21 cellular contexts compared by ENCODE assay signal in the genomic region with DNA sequence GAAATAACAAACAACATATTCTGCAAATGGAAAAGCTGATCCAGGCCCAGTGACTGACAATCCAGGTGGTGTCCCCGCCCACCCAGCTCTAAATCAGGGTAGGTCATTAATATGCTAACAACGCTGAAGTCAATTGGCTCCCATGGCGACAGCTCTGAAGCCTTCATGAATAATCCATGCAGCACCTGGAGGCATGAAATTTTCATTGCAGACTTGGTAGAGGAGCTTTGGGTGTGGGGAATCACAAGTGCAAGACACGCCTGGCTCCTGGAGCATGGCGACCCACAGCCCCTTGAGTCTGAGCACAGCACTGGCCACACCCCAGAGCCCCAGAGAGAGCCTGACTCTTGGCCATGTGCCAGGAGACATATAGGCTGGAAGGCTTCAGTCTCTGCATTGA.
A peak's percentile ranks its signal among the peaks of the same experiment; 100 is the strongest.
DNase-seq lines count a peak whose midpoint lies in the region; ATAC-seq, FAIRE-seq and TF ChIP-seq lines count a peak whose summit lies in the region.
"Had no signal": no experiment of that assay in that cellular context is flagged by ENCODE, and none has a peak within 500 bp of the region (broad histone marks: within the 10 kb centered on the region; RNA-seq: fewer than 3 reads in every experiment).

No MANE protein-coding gene starts in this region.

- no peak overlapping the region for H3K4me3 ChIP-seq in kidney (ENCODE audit: low read length in 2 of 2)

- no peaks in the 10 kb centered on the region for H3K36me3 ChIP-seq in kidney (ENCODE audit: control insufficient read depth in 1 of 2, insufficient read depth in 2 of 2, low read length in 2 of 2)

- ATAC-seq in activated CD8-positive, alpha-beta T cell treated with anti-CD3 and anti-CD28 coated beads, Interleukin-2, amount 10 ng/mL, durations not matched to agents 7 days and 5 days: no peak
- no peak for ATAC-seq in GM18907 (IDR thresholded peaks at IDR 0.05; ENCODE audit: unreplicated experiment)
- ATAC-seq: natural killer cell had no signal

- CTCF ChIA-PET in activated CD8-positive, alpha-beta T cell treated with anti-CD3 and anti-CD28 coated beads, Interleukin-2, amount 10 ng/mL, durations not matched to agents 7 days and 5 days (lab: Charles Lee): no interaction called here

- peaks cover 3% of the 10 kb centered on the region for H3K9me3 Mint-ChIP-seq in activated CD8-positive, alpha-beta T cell treated with anti-CD3 and anti-CD28 coated beads, Interleukin-2, amount 10 ng/mL, durations not matched to agents 7 days and 5 days (ENCODE audit: insufficient read depth)

- FAIRE-seq in kidney (lab: Jason Lieb, UNC): no peak
- FAIRE-seq: H54, HTR-8/SVneo had no signal

- DNase-seq in COR-L47 (lab: John Stamatoyannopoulos, UW) (peak; percentile 81), NCI-H187 (lab: John Stamatoyannopoulos, UW) (peak; percentile 96 to 99), NCI-H748 (lab: John Stamatoyannopoulos, UW; ENCODE audit: unreplicated experiment) (peak; percentile 94), kidney (peak; percentile 83), DMS114 treated with DMSO at 0.1 percent for 48 hours (lab: John Stamatoyannopoulos, UW; ENCODE audit: unreplicated experiment) (no peak), NOMO-1 treated with dmso at 0.1 percent for 144 hours (lab: John Stamatoyannopoulos, UW; ENCODE audit: unreplicated experiment) (no peak)
- no peak for DNase-seq in activated CD8-positive, alpha-beta T cell treated with anti-CD3 and anti-CD28 coated beads, Interleukin-2, amount 10 ng/mL, durations not matched to agents 7 days and 5 days
- DNase-seq: activated CD4-positive, alpha-beta T cell treated with anti-CD3 and anti-CD28 coated beads, Interleukin-2, amount 10 ng/mL, durations not matched to agents 24 days and 14 days; activated CD8-positive, alpha-beta memory T cell treated with anti-CD3 and anti-CD28 coated beads, Interleukin-2, amount 50 U/mL, for 4 hours; activated gamma-delta T cell; dermis blood vessel endothelial cell; foreskin fibroblast; GF-D8; mesendoderm; natural killer cell; trophoblast cell had no signal

- no peaks in the 10 kb centered on the region for H3K36me3 Mint-ChIP-seq in activated CD8-positive, alpha-beta T cell treated with anti-CD3 and anti-CD28 coated beads, Interleukin-2, amount 10 ng/mL, durations not matched to agents 7 days and 5 days (ENCODE audit: low read depth)
- H3K36me3 Mint-ChIP-seq: natural killer cell had no signal

- H3K27ac Mint-ChIP-seq in activated CD8-positive, alpha-beta T cell treated with anti-CD3 and anti-CD28 coated beads, Interleukin-2, amount 10 ng/mL, durations not matched to agents 7 days and 5 days: no peak overlapping the region
- H3K27ac Mint-ChIP-seq: activated CD4-positive, alpha-beta T cell treated with anti-CD3 and anti-CD28 coated beads, Interleukin-2, amount 10 ng/mL, durations not matched to agents 24 days and 14 days; natural killer cell; stimulated activated naive CD8-positive, alpha-beta T cell treated with anti-CD3 and anti-CD28 coated beads, Interleukin-15, Interleukin-2, amounts not matched to agents 100 ng/mL and 50 ng/mL, for 24 hours had no signal

- TF ChIP-seq CTCF in kidney (IDR thresholded peaks at IDR 0.05; ENCODE audit: borderline replicate concordance, extremely low read depth, insufficient read depth): no peak

- H3K4me1 Mint-ChIP-seq in activated CD8-positive, alpha-beta T cell treated with anti-CD3 and anti-CD28 coated beads, Interleukin-2, amount 10 ng/mL, durations not matched to agents 7 days and 5 days (ENCODE audit: low read depth): no peaks in the 10 kb centered on the region
- H3K4me1 Mint-ChIP-seq: activated CD4-positive, alpha-beta T cell treated with anti-CD3 and anti-CD28 coated beads, Interleukin-2, amount 10 ng/mL, durations not matched to agents 24 days and 14 days; natural killer cell had no signal

- intact Hi-C loops in kidney (cut with DNase I): no loop called here

- POLR2A ChIA-PET in activated CD8-positive, alpha-beta T cell treated with anti-CD3 and anti-CD28 coated beads, Interleukin-2, amount 10 ng/mL, durations not matched to agents 7 days and 5 days (lab: Charles Lee): no interaction called here

- no peak overlapping the region for H3K27ac ChIP-seq in kidney (ENCODE audit: low read depth in 2 of 2, low read length in 2 of 2)
- H3K27ac ChIP-seq: epithelial cell of prostate had no signal

- H3K27me3 Mint-ChIP-seq in activated CD8-positive, alpha-beta T cell treated with anti-CD3 and anti-CD28 coated beads, Interleukin-2, amount 10 ng/mL, durations not matched to agents 7 days and 5 days (ENCODE audit: low read depth): no peaks in the 10 kb centered on the region
- H3K27me3 Mint-ChIP-seq: activated CD4-positive, alpha-beta T cell treated with anti-CD3 and anti-CD28 coated beads, Interleukin-2, amount 10 ng/mL, durations not matched to agents 24 days and 14 days had no signal

- no peak overlapping the region for H3K9ac ChIP-seq in kidney (ENCODE audit: low read length in 2 of 2)

- no peaks in the 10 kb centered on the region for H3K4me1 ChIP-seq in kidney (ENCODE audit: control insufficient read depth in 1 of 2, insufficient read depth in 1 of 2, low read depth in 1 of 2, low read length in 2 of 2)

- no peaks in the 10 kb centered on the region for H3K9me3 ChIP-seq in kidney (ENCODE audit: control insufficient read depth in 1 of 2, low read length in 2 of 2)

- H3K4me3 Mint-ChIP-seq in activated CD8-positive, alpha-beta T cell treated with anti-CD3 and anti-CD28 coated beads, Interleukin-2, amount 10 ng/mL, durations not matched to agents 7 days and 5 days: no peak overlapping the region
- H3K4me3 Mint-ChIP-seq: activated CD4-positive, alpha-beta T cell treated with anti-CD3 and anti-CD28 coated beads, Interleukin-2, amount 10 ng/mL, durations not matched to agents 24 days and 14 days; natural killer cell; stimulated activated naive CD8-positive, alpha-beta T cell treated with anti-CD3 and anti-CD28 coated beads, Interleukin-15, Interleukin-2, amounts not matched to agents 100 ng/mL and 50 ng/mL, for 24 hours had no signal

Comparison
In these comparisons a context has a peak if more than half of its experiments do, and no peak if none do; other contexts are left out.
1. DNase-seq: peak in COR-L47 (single experiment), NCI-H187 (2 of 2), NCI-H748 (single experiment) and kidney (single experiment); none in DMS114 treated with DMSO at 0.1 percent for 48 hours (single experiment), activated CD8-positive, alpha-beta T cell treated with anti-CD3 and anti-CD28 coated beads, Interleukin-2, amount 10 ng/mL, durations not matched to agents 7 days and 5 days (single experiment) and NOMO-1 treated with dmso at 0.1 percent for 144 hours (single experiment).